In the genomic region with DNA sequence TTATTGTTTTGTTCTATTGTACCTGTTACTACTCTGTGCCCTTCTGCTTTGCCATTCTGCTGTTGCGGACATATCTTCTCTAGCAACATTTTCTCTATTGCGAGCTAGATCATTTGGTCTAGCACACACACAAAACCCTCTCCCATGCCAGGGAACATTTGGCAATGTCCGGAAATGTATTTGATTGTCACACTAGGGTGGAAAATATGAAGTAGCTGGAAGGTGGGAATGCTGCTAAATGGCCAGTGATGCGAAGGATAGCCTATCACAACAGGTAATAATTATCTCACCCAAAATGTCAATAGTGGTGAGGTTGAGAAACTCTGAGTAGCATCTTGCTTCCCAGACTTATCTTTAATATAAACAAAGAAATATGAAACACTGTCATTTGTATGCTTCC, we compare ENCODE assay signal across 24 cellular contexts.
"Had no signal": no experiment of that assay in that cellular context is flagged by ENCODE, and none has a peak within 500 bp of the region (broad histone marks: within the 10 kb centered on the region; RNA-seq: fewer than 3 reads in every experiment).

No MANE protein-coding gene starts in this region.

- H3K9me3 ChIP-seq: suprapubic skin, testis, thyroid gland, transverse colon, upper lobe of left lung, upper lobe of right lung, uterus, vagina had no signal

- H3K4me3 ChIP-seq: stomach, suprapubic skin, testis, thoracic aorta, thyroid gland, tibial artery, tibial nerve, transverse colon, upper lobe of left lung, upper lobe of right lung, uterus, vagina had no signal

- H3K4me1 ChIP-seq: stomach, suprapubic skin, testis, thyroid gland, tibial artery, tibial nerve, transverse colon, upper lobe of left lung, upper lobe of right lung, uterus, vagina had no signal

- H3K27me3 ChIP-seq: stomach, suprapubic skin, testis, thyroid gland, tibial artery, tibial nerve, transverse colon, upper lobe of left lung, upper lobe of right lung, uterus, vagina had no signal

- H3K27ac ChIP-seq: stomach, suprapubic skin, testis, thoracic aorta, thyroid gland, tibial artery, tibial nerve, transverse colon, upper lobe of left lung, upper lobe of right lung, uterus, vagina had no signal

- DNase-seq: stimulated activated CD4-positive, alpha-beta T cell treated with anti-CD3 and anti-CD28 coated beads, Interleukin-2, amount 100 ng/mL, for 48 hours; stimulated activated CD4-positive, alpha-beta T cell treated with anti-CD3 and anti-CD28 coated beads, Interleukin-4, amount 100 ng/mL, for 1 hour; stimulated activated CD4-positive, alpha-beta T cell treated with anti-CD3 and anti-CD28 coated beads, Interleukin-4, amount 100 ng/mL, for 24 hours; stimulated activated CD4-positive, alpha-beta T cell treated with anti-CD3 and anti-CD28 coated beads, Interleukin-4, amount 100 ng/mL, for 4 hours; stimulated activated CD8-positive, alpha-beta memory T cell treated with anti-CD3 and anti-CD28 coated beads, Interleukin-4, amount 100 ng/mL, for 48 hours; stimulated activated naive B cell treated with anti-CD40 and anti-IgM and Interleukin-4, amounts not matched to agents 10 μg/mL and 1 μg/mL and 100 μg/mL, for 72 hours; stimulated activated naive CD4-positive, alpha-beta T cell; stimulated activated naive CD4-positive, alpha-beta T cell treated with Interleukin-2 at 50 U/mL for 16 hours; stimulated activated naive CD8-positive, alpha-beta T cell treated with anti-CD3 and anti-CD28 coated beads, Interleukin-15, amount 100 ng/mL, for 72 hours; stimulated activated naive CD8-positive, alpha-beta T cell treated with anti-CD3 and anti-CD28 coated beads, Interleukin-15, Interleukin-2, amounts not matched to agents 100 U/mL and 50 U/mL, for 24 hours; stomach; substantia nigra; testis; thyroid gland; tibial artery; transverse colon; trophoblast cell; upper lobe of left lung; upper lobe of right lung; uterus had no signal

- H3K36me3 ChIP-seq: stomach, suprapubic skin, thoracic aorta, thyroid gland, tibial artery, tibial nerve, transverse colon, upper lobe of left lung, upper lobe of right lung, uterus, vagina had no signal
